ENCODE assay signal across 33 cellular contexts in the genomic region with DNA sequence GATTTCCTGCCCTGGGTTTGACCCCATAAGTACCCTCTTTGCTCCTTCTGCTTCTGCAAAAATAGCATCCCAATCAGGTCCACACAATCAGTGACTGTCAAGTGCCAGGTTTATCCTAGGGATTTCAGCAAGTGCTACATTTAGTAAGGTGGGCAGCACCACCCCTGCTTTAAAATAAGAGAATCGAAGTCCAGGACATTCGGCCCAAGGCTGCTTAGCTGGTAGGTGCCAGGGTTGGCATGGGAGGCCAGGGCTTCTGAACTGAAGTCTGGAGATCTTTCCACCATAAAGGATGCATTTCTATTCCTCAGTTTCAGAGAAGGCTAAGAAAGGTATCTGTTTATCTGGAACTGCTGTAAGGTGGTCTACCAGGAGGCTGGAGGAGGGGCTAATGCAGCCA.
"Had no signal": no experiment of that assay in that cellular context is flagged by ENCODE, and none has a peak within 500 bp of the region (broad histone marks: within the 10 kb centered on the region; RNA-seq: fewer than 3 reads in every experiment).

No MANE protein-coding gene starts in this region.

- H3K9me3 Mint-ChIP-seq: activated CD4-positive, alpha-beta memory T cell treated with anti-CD3 and anti-CD28 coated beads, Interleukin-2, amount 10 ng/mL, durations not matched to agents 7 days and 5 days; activated naive CD4-positive, alpha-beta T cell treated with anti-CD3 and anti-CD28 coated beads for 36 hours; activated naive CD4-positive, alpha-beta T cell treated with anti-CD3 and anti-CD28 coated beads, Interleukin-2, amount 50 U/mL, for 72 hours; activated T-cell treated with anti-CD3 and anti-CD28 coated beads, Interleukin-2, amount 50 U/mL, for 24 hours; activated T-helper 2 cell treated with anti-CD3 and anti-CD28 coated beads, Interferon-gamma antibody, Interleukin-2, Interleukin-4, amounts not matched to agents 10 μg/mL and 5 μg/mL and 100 μg/mL, durations not matched to agents 14 hours and 24 hours and 36 hours had no signal

- H3K4me3 ChIP-seq: adrenal gland, body of pancreas, breast epithelium, K562, SJSA1 had no signal

- ATAC-seq: activated naive CD4-positive, alpha-beta T cell treated with anti-CD3 and anti-CD28 coated beads, Interleukin-2, amount 50 U/mL, for 72 hours; body of pancreas; K562; Panc1; SK-N-SH treated with all-trans-retinoic acid at 6 μM for 48 hours had no signal

- H3K4me3 Mint-ChIP-seq: activated B cell treated with CpG ODN at 0.5 μM for 24 hours; activated CD4-positive, alpha-beta memory T cell treated with anti-CD3 and anti-CD28 coated beads, Interleukin-2, amount 10 ng/mL, durations not matched to agents 7 days and 5 days; activated naive CD4-positive, alpha-beta T cell treated with anti-CD3 and anti-CD28 coated beads for 36 hours; activated T-cell treated with anti-CD3 and anti-CD28 coated beads, Interleukin-2, amount 50 U/mL, for 24 hours had no signal

- H3K27me3 Mint-ChIP-seq: activated B cell treated with CpG ODN at 0.5 μM for 24 hours; activated CD4-positive, alpha-beta memory T cell treated with anti-CD3 and anti-CD28 coated beads, Interleukin-2, amount 10 ng/mL, durations not matched to agents 7 days and 5 days had no signal

- H3K4me1 ChIP-seq: adrenal gland, body of pancreas, breast epithelium, SJSA1 had no signal

- H3K9me3 ChIP-seq: adrenal gland, body of pancreas, breast epithelium, SJSA1 had no signal

- H3K36me3 Mint-ChIP-seq: activated naive CD4-positive, alpha-beta T cell treated with anti-CD3 and anti-CD28 coated beads, Interleukin-2, amount 50 U/mL, for 72 hours had no signal

- H3K36me3 ChIP-seq: adrenal gland, breast epithelium, SJSA1 had no signal

- H3K27me3 ChIP-seq: adrenal gland, body of pancreas, breast epithelium, SJSA1 had no signal

- H3K4me1 Mint-ChIP-seq: activated B cell treated with CpG ODN at 0.5 μM for 24 hours; activated CD4-positive, alpha-beta memory T cell treated with anti-CD3 and anti-CD28 coated beads, Interleukin-2, amount 10 ng/mL, durations not matched to agents 7 days and 5 days had no signal

- H3K27ac ChIP-seq: adrenal gland, body of pancreas, SJSA1, VCaP had no signal

- DNase-seq: activated B cell treated with CpG ODN at 0.5 μM for 24 hours; activated CD4-positive, alpha-beta memory T cell treated with anti-CD3 and anti-CD28 coated beads, Interleukin-2, amount 10 ng/mL, durations not matched to agents 7 days and 5 days; activated CD4-positive, alpha-beta T cell treated with anti-CD3 and anti-CD28 coated beads for 4 hours; activated CD4-positive, CD25-positive, alpha-beta regulatory T cell treated with anti-CD3 and anti-CD28 coated beads, Interleukin-2, amount 50 U/mL, for 72 hours; activated CD8-positive, alpha-beta memory T cell treated with anti-CD3 and anti-CD28 coated beads for 24 hours; activated gamma-delta T cell treated with Interleukin-2 at 50 U/mL for 16 hours; activated naive CD4-positive, alpha-beta T cell treated with anti-CD3 and anti-CD28 coated beads for 36 hours; activated T-cell treated with anti-CD3 and anti-CD28 coated beads, Interleukin-2, amount 50 U/mL, for 24 hours; adrenal gland; body of pancreas; central memory CD4-positive, alpha-beta T cell; NCI-H1048; NCI-H1105 treated with DMSO at 0.1 percent for 48 hours; NCI-H1436; NCI-H1694; NCI-H1930; NCI-H2081 treated with DMSO at 0.1 percent for 48 hours; NCI-H226; NCI-H446 treated with DMSO at 0.1 percent for 48 hours; NCI-H524; NCI-H69; SHP77 treated with DMSO at 0.1 percent for 48 hours; T-helper 1 cell; T-helper 2 cell; T-helper 9 cell had no signal

- H3K27ac Mint-ChIP-seq: activated B cell treated with CpG ODN at 0.5 μM for 24 hours; activated CD4-positive, alpha-beta memory T cell treated with anti-CD3 and anti-CD28 coated beads, Interleukin-2, amount 10 ng/mL, durations not matched to agents 7 days and 5 days; activated naive CD4-positive, alpha-beta T cell treated with anti-CD3 and anti-CD28 coated beads for 36 hours; activated naive CD4-positive, alpha-beta T cell treated with anti-CD3 and anti-CD28 coated beads, Interleukin-2, amount 50 U/mL, for 72 hours; activated T-cell treated with anti-CD3 and anti-CD28 coated beads, Interleukin-2, amount 50 U/mL, for 24 hours; activated T-helper 2 cell treated with anti-CD3 and anti-CD28 coated beads, Interferon-gamma antibody, Interleukin-2, Interleukin-4, amounts not matched to agents 10 μg/mL and 5 μg/mL and 100 μg/mL, durations not matched to agents 14 hours and 24 hours and 36 hours had no signal
